ENCODE assay signal across 1 cellular context in the genomic region with DNA sequence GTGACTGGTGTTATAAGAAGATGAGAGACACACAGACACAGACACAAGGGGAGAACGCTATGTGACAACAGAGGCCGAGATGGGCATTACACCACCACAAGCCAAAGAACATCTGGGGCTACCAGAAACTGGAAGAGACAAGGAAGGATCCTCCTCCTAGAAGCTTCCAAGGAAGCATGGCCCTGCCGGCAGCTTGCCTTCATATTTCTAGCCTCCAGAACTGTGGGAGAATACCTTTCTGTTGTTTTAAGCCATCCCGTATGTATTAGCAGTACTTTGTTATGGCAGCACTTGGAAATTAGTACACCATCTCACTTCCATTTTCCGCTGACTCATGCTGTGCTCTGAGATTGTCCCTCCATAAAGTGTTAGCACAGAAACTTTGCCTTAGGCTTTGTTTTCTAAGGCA.
TF ChIP-seq lines count a peak whose summit lies in the region.

No MANE protein-coding gene starts in this region.

TF ChIP-seq in K562, 482 proteins besides CTCF, POLR2A, EP300 and RAD21 (continued from another document and continues in another):
- TF ChIP-seq MECOM (CRISPR knock-in tag; IDR thresholded peaks at IDR 0.05): no peak
- TF ChIP-seq PPARD (CRISPR knock-in tag; IDR thresholded peaks at IDR 0.05): no peak
- TF ChIP-seq, protein P1, sequence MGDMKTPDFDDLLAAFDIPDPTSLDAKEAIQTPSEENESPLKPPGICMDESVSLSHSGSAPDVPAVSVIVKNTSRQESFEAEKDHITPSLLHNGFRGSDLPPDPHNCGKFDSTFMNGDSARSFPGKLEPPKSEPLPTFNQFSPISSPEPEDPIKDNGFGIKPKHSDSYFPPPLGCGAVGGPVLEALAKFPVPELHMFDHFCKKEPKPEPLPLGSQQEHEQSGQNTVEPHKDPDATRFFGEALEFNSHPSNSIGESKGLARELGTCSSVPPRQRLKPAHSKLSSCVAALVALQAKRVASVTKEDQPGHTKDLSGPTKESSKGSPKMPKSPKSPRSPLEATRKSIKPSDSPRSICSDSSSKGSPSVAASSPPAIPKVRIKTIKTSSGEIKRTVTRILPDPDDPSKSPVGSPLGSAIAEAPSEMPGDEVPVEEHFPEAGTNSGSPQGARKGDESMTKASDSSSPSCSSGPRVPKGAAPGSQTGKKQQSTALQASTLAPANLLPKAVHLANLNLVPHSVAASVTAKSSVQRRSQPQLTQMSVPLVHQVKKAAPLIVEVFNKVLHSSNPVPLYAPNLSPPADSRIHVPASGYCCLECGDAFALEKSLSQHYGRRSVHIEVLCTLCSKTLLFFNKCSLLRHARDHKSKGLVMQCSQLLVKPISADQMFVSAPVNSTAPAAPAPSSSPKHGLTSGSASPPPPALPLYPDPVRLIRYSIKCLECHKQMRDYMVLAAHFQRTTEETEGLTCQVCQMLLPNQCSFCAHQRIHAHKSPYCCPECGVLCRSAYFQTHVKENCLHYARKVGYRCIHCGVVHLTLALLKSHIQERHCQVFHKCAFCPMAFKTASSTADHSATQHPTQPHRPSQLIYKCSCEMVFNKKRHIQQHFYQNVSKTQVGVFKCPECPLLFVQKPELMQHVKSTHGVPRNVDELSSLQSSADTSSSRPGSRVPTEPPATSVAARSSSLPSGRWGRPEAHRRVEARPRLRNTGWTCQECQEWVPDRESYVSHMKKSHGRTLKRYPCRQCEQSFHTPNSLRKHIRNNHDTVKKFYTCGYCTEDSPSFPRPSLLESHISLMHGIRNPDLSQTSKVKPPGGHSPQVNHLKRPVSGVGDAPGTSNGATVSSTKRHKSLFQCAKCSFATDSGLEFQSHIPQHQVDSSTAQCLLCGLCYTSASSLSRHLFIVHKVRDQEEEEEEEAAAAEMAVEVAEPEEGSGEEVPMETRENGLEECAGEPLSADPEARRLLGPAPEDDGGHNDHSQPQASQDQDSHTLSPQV (IDR thresholded peaks at IDR 0.05): peak; percentile 88
- peak; percentile 36; the same call in 1 of the 2 replicates for TF ChIP-seq CTBP1 (IDR thresholded peaks at IDR 0.05; ENCODE audit: borderline replicate concordance)
- TF ChIP-seq HEY1 (CRISPR knock-in tag; IDR thresholded peaks at IDR 0.05; ENCODE audit: borderline replicate concordance): no peak
- no peak for TF ChIP-seq PHTF2 (CRISPR knock-in tag; IDR thresholded peaks at IDR 0.05)
- TF ChIP-seq ZNF583 (CRISPR knock-in tag; IDR thresholded peaks at IDR 0.05): 0 out of 2 replicates have a peak, but pooled peaks have one; percentile 25
- no peak for TF ChIP-seq FOS (IDR thresholded peaks at IDR 0.05; ENCODE audit: extremely low read depth, insufficient read length)
- no peak for TF ChIP-seq SRSF3 (IDR thresholded peaks at IDR 0.05; ENCODE audit: insufficient read depth, low read length)
- no peak for TF ChIP-seq POU5F1 (IDR thresholded peaks at IDR 0.05; ENCODE audit: borderline replicate concordance, low read depth, low read length, partially characterized antibody)
- TF ChIP-seq SMC3 (conservative IDR thresholded peaks at IDR 0.05; ENCODE audit: insufficient read depth, low read depth, low read length): no peak
- TF ChIP-seq, protein P2, sequence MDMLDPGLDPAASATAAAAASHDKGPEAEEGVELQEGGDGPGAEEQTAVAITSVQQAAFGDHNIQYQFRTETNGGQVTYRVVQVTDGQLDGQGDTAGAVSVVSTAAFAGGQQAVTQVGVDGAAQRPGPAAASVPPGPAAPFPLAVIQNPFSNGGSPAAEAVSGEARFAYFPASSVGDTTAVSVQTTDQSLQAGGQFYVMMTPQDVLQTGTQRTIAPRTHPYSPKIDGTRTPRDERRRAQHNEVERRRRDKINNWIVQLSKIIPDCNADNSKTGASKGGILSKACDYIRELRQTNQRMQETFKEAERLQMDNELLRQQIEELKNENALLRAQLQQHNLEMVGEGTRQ (CRISPR knock-in tag; IDR thresholded peaks at IDR 0.05): no peak
- TF ChIP-seq, protein P3, sequence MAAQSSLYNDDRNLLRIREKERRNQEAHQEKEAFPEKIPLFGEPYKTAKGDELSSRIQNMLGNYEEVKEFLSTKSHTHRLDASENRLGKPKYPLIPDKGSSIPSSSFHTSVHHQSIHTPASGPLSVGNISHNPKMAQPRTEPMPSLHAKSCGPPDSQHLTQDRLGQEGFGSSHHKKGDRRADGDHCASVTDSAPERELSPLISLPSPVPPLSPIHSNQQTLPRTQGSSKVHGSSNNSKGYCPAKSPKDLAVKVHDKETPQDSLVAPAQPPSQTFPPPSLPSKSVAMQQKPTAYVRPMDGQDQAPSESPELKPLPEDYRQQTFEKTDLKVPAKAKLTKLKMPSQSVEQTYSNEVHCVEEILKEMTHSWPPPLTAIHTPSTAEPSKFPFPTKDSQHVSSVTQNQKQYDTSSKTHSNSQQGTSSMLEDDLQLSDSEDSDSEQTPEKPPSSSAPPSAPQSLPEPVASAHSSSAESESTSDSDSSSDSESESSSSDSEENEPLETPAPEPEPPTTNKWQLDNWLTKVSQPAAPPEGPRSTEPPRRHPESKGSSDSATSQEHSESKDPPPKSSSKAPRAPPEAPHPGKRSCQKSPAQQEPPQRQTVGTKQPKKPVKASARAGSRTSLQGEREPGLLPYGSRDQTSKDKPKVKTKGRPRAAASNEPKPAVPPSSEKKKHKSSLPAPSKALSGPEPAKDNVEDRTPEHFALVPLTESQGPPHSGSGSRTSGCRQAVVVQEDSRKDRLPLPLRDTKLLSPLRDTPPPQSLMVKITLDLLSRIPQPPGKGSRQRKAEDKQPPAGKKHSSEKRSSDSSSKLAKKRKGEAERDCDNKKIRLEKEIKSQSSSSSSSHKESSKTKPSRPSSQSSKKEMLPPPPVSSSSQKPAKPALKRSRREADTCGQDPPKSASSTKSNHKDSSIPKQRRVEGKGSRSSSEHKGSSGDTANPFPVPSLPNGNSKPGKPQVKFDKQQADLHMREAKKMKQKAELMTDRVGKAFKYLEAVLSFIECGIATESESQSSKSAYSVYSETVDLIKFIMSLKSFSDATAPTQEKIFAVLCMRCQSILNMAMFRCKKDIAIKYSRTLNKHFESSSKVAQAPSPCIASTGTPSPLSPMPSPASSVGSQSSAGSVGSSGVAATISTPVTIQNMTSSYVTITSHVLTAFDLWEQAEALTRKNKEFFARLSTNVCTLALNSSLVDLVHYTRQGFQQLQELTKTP (IDR thresholded peaks at IDR 0.05; ENCODE audit: low read depth in 1 of 2, partially characterized antibody in 2 of 2): no peak
- TF ChIP-seq KLF13 (tag; IDR thresholded peaks at IDR 0.05; ENCODE audit: borderline replicate concordance, low read depth): no peak
- TF ChIP-seq SREBF1 (IDR thresholded peaks at IDR 0.05; ENCODE audit: borderline replicate concordance, low read depth, low read length): no peak
- TF ChIP-seq TEAD1 (CRISPR knock-in tag; IDR thresholded peaks at IDR 0.05): no peak
- TF ChIP-seq, protein P4, sequence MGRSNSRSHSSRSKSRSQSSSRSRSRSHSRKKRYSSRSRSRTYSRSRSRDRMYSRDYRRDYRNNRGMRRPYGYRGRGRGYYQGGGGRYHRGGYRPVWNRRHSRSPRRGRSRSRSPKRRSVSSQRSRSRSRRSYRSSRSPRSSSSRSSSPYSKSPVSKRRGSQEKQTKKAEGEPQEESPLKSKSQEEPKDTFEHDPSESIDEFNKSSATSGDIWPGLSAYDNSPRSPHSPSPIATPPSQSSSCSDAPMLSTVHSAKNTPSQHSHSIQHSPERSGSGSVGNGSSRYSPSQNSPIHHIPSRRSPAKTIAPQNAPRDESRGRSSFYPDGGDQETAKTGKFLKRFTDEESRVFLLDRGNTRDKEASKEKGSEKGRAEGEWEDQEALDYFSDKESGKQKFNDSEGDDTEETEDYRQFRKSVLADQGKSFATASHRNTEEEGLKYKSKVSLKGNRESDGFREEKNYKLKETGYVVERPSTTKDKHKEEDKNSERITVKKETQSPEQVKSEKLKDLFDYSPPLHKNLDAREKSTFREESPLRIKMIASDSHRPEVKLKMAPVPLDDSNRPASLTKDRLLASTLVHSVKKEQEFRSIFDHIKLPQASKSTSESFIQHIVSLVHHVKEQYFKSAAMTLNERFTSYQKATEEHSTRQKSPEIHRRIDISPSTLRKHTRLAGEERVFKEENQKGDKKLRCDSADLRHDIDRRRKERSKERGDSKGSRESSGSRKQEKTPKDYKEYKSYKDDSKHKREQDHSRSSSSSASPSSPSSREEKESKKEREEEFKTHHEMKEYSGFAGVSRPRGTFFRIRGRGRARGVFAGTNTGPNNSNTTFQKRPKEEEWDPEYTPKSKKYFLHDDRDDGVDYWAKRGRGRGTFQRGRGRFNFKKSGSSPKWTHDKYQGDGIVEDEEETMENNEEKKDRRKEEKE (IDR thresholded peaks at IDR 0.05; ENCODE audit: borderline replicate concordance in 1 of 2, control insufficient read depth in 1 of 2, low read depth in 2 of 2, low read length in 1 of 2): no peak
- TF ChIP-seq, protein P5, sequence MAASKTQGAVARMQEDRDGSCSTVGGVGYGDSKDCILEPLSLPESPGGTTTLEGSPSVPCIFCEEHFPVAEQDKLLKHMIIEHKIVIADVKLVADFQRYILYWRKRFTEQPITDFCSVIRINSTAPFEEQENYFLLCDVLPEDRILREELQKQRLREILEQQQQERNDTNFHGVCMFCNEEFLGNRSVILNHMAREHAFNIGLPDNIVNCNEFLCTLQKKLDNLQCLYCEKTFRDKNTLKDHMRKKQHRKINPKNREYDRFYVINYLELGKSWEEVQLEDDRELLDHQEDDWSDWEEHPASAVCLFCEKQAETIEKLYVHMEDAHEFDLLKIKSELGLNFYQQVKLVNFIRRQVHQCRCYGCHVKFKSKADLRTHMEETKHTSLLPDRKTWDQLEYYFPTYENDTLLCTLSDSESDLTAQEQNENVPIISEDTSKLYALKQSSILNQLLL (CRISPR knock-in tag; IDR thresholded peaks at IDR 0.05; ENCODE audit: borderline replicate concordance): no peak
- TF ChIP-seq SLC30A9 (CRISPR knock-in tag; IDR thresholded peaks at IDR 0.05): no peak
- TF ChIP-seq CBX1 (IDR thresholded peaks at IDR 0.05; ENCODE audit: low read depth): no peak
- TF ChIP-seq MYNN (IDR thresholded peaks at IDR 0.05): no peak
- no peak for TF ChIP-seq MYNN (CRISPR knock-in tag; IDR thresholded peaks at IDR 0.05)
- TF ChIP-seq, protein P6, sequence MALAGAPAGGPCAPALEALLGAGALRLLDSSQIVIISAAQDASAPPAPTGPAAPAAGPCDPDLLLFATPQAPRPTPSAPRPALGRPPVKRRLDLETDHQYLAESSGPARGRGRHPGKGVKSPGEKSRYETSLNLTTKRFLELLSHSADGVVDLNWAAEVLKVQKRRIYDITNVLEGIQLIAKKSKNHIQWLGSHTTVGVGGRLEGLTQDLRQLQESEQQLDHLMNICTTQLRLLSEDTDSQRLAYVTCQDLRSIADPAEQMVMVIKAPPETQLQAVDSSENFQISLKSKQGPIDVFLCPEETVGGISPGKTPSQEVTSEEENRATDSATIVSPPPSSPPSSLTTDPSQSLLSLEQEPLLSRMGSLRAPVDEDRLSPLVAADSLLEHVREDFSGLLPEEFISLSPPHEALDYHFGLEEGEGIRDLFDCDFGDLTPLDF (CRISPR knock-in tag; IDR thresholded peaks at IDR 0.05): no peak
- TF ChIP-seq, protein P7, sequence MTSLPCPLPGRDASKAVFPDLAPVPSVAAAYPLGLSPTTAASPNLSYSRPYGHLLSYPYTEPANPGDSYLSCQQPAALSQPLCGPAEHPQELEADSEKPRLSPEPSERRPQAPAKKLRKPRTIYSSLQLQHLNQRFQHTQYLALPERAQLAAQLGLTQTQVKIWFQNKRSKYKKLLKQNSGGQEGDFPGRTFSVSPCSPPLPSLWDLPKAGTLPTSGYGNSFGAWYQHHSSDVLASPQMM (CRISPR knock-in tag; IDR thresholded peaks at IDR 0.05): no peak
- TF ChIP-seq OTX1 (CRISPR knock-in tag; IDR thresholded peaks at IDR 0.05): no peak
- TF ChIP-seq ASH1L (IDR thresholded peaks at IDR 0.05; ENCODE audit: borderline replicate concordance, low read depth, partially characterized antibody): no peak
- TF ChIP-seq PHB (CRISPR knock-in tag; IDR thresholded peaks at IDR 0.05): no peak
- TF ChIP-seq, protein P8, sequence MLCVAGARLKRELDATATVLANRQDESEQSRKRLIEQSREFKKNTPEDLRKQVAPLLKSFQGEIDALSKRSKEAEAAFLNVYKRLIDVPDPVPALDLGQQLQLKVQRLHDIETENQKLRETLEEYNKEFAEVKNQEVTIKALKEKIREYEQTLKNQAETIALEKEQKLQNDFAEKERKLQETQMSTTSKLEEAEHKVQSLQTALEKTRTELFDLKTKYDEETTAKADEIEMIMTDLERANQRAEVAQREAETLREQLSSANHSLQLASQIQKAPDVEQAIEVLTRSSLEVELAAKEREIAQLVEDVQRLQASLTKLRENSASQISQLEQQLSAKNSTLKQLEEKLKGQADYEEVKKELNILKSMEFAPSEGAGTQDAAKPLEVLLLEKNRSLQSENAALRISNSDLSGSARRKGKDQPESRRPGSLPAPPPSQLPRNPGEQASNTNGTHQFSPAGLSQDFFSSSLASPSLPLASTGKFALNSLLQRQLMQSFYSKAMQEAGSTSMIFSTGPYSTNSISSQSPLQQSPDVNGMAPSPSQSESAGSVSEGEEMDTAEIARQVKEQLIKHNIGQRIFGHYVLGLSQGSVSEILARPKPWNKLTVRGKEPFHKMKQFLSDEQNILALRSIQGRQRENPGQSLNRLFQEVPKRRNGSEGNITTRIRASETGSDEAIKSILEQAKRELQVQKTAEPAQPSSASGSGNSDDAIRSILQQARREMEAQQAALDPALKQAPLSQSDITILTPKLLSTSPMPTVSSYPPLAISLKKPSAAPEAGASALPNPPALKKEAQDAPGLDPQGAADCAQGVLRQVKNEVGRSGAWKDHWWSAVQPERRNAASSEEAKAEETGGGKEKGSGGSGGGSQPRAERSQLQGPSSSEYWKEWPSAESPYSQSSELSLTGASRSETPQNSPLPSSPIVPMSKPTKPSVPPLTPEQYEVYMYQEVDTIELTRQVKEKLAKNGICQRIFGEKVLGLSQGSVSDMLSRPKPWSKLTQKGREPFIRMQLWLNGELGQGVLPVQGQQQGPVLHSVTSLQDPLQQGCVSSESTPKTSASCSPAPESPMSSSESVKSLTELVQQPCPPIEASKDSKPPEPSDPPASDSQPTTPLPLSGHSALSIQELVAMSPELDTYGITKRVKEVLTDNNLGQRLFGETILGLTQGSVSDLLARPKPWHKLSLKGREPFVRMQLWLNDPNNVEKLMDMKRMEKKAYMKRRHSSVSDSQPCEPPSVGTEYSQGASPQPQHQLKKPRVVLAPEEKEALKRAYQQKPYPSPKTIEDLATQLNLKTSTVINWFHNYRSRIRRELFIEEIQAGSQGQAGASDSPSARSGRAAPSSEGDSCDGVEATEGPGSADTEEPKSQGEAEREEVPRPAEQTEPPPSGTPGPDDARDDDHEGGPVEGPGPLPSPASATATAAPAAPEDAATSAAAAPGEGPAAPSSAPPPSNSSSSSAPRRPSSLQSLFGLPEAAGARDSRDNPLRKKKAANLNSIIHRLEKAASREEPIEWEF (CRISPR knock-in tag; IDR thresholded peaks at IDR 0.05): no peak
- TF ChIP-seq NCOR1 (IDR thresholded peaks at IDR 0.05): no peak
- no peak for TF ChIP-seq SUPT5H (IDR thresholded peaks at IDR 0.05)
- TF ChIP-seq KDM2B (CRISPR knock-in tag; IDR thresholded peaks at IDR 0.05): no peak
- TF ChIP-seq THRAP3 (IDR thresholded peaks at IDR 0.05; ENCODE audit: borderline replicate concordance): no peak
